ENCODE assay signal across 22 cellular contexts in genomic region chr3:54691230-54691900, GRCh38.
DNase-seq lines count a peak whose midpoint lies in the region; TF ChIP-seq lines count a peak whose summit lies in the region.
"Had no signal": no experiment of that assay in that cellular context is flagged by ENCODE, and none has a peak within 500 bp of the region (broad histone marks: within the 10 kb centered on the region; RNA-seq: fewer than 3 reads in every experiment).

No MANE protein-coding gene starts in this region.

- TF ChIP-seq CTCF in MCF 10A (IDR thresholded peaks at IDR 0.05; ENCODE audit: unreplicated experiment): no peak
- TF ChIP-seq CTCF in breast epithelium (IDR thresholded peaks at IDR 0.05): no peak
- no peak for TF ChIP-seq CTCF in brain (conservative IDR thresholded peaks at IDR 0.05)
- no peak for TF ChIP-seq CTCF in thyroid gland (IDR thresholded peaks at IDR 0.05)

- no peak overlapping the region for H3K27ac ChIP-seq in breast epithelium
- H3K27ac ChIP-seq in thyroid gland: no peak overlapping the region
- H3K27ac ChIP-seq: C4-2B, lower lobe of right lung had no signal

- H3K27me3 ChIP-seq in breast epithelium (no peaks in the 10 kb centered on the region), thyroid gland (no peaks in the 10 kb centered on the region)

- TF ChIP-seq POLR2A in breast epithelium (IDR thresholded peaks at IDR 0.05): no peak
- no peak for TF ChIP-seq POLR2A in thyroid gland (IDR thresholded peaks at IDR 0.05)

- no peak overlapping the region for H3K27ac Mint-ChIP-seq in MCF 10A (ENCODE audit: low read depth, unreplicated experiment)
- H3K27ac Mint-ChIP-seq in brain: peak overlapping the region in 4 of 5 experiments; percentile 38 to 88 (median 58)
- H3K27ac Mint-ChIP-seq: activated T-helper 2 cell treated with anti-CD3 and anti-CD28 coated beads, Interferon-gamma antibody, Interleukin-2, Interleukin-4, amounts not matched to agents 10 μg/mL and 5 μg/mL and 100 μg/mL, durations not matched to agents 14 hours and 24 hours and 36 hours; natural killer cell treated with Interleukin-12 subunit alpha and Interleukin-12 subunit beta and Interleukin-15 and Interleukin-18, amount 100 ng/mL, for 72 hours; T-helper 2 cell treated with Interferon-gamma antibody and Interleukin-4, amounts not matched to agents 5 μg/mL and 100 μg/mL, for 36 hours had no signal

- H3K9me3 ChIP-seq in breast epithelium: no peaks in the 10 kb centered on the region
- no peaks in the 10 kb centered on the region for H3K9me3 ChIP-seq in thyroid gland
- H3K9me3 ChIP-seq: lower lobe of right lung had no signal

- intact Hi-C loops in MCF 10A (cut with micrococcal nuclease) (no loop called here), breast epithelium (cut with DNase I; ENCODE audit: low total_unique reads) (no loop called here), thyroid gland (cut with DNase I) (no loop called here)

- H3K36me3 Mint-ChIP-seq in MCF 10A (ENCODE audit: insufficient read depth, unreplicated experiment) (no peaks in the 10 kb centered on the region), brain (no peaks in the 10 kb centered on the region)
- H3K36me3 Mint-ChIP-seq: natural killer cell treated with Interleukin-12 subunit alpha and Interleukin-12 subunit beta and Interleukin-15 and Interleukin-18, amount 100 ng/mL, for 72 hours had no signal

- CTCF ChIA-PET in MCF 10A (lab: Yijun Ruan, JAX): interaction anchor here (0.6 kb wide), 1 partner anchor 79 kb away, joined by 4 read pairs; no protein-coding TSS in a partner anchor

- H3K4me1 ChIP-seq in breast epithelium: no peaks in the 10 kb centered on the region
- no peaks in the 10 kb centered on the region for H3K4me1 ChIP-seq in thyroid gland
- H3K4me1 ChIP-seq: lower lobe of right lung had no signal

- 62 to 66% methylated on average over 2 of the region's 2 CpGs for WGBS in thyroid gland, 2 donors

- H3K9me3 Mint-ChIP-seq in MCF 10A (ENCODE audit: unreplicated experiment): no peaks in the 10 kb centered on the region
- no peaks in the 10 kb centered on the region for H3K9me3 Mint-ChIP-seq in brain
- H3K9me3 Mint-ChIP-seq: activated T-helper 2 cell treated with anti-CD3 and anti-CD28 coated beads, Interferon-gamma antibody, Interleukin-2, Interleukin-4, amounts not matched to agents 10 μg/mL and 5 μg/mL and 100 μg/mL, durations not matched to agents 14 hours and 24 hours and 36 hours; T-helper 2 cell treated with Interferon-gamma antibody and Interleukin-4, amounts not matched to agents 5 μg/mL and 100 μg/mL, for 36 hours had no signal

- POLR2A ChIA-PET in MCF 10A (lab: Yijun Ruan, JAX): no interaction called here

- no peaks in the 10 kb centered on the region for H3K27me3 Mint-ChIP-seq in MCF 10A (ENCODE audit: insufficient read depth, unreplicated experiment)
- H3K27me3 Mint-ChIP-seq in brain: peaks cover 3% of the 10 kb centered on the region
- H3K27me3 Mint-ChIP-seq: natural killer cell treated with Interleukin-12 subunit alpha and Interleukin-12 subunit beta and Interleukin-15 and Interleukin-18, amount 100 ng/mL, for 72 hours had no signal

- BruUV-seq in MCF 10A (replicated peaks; lab: Mats Ljungman, UMichigan): no TSS peak

- DNase-seq in MCF 10A (ENCODE audit: unreplicated experiment) (peak; percentile 5), breast epithelium (ENCODE audit: low spot score in 2 of 2) (no peak), kidney tubule cell (ENCODE audit: low spot score) (peak; percentile 80), thyroid gland (peak; percentile 12 to 35), dedifferentiated amniotic fluid mesenchymal stem cell (ENCODE audit: extremely low spot score) (no peak), NCI-H526 (lab: John Stamatoyannopoulos, UW) (no peak), mucosa of gallbladder (ENCODE audit: low spot score) (no peak)
- DNase-seq: 8988T; cerebellar nuclear complex; DMS79; lower lobe of right lung; NCI-H187 treated with DMSO at 0.1 percent for 48 hours; NCI-H446 treated with DMSO at 0.1 percent for 48 hours; SIG-M5; stimulated activated CD4-positive, alpha-beta T cell treated with anti-CD3 and anti-CD28 coated beads, Interleukin-15, amount 100 ng/mL, for 24 hours; stimulated activated naive CD8-positive, alpha-beta T cell treated with anti-CD3 and anti-CD28 coated beads, Interleukin-15, Interleukin-2, amounts not matched to agents 100 U/mL and 50 U/mL, for 24 hours; trophoblast cell had no signal

- H3K4me3 Mint-ChIP-seq in MCF 10A (ENCODE audit: unreplicated experiment): no peak overlapping the region
- H3K4me3 Mint-ChIP-seq in brain: no peak overlapping the region
- H3K4me3 Mint-ChIP-seq: natural killer cell treated with Interleukin-12 subunit alpha and Interleukin-12 subunit beta and Interleukin-15 and Interleukin-18, amount 100 ng/mL, for 72 hours; T-helper 2 cell treated with Interferon-gamma antibody and Interleukin-4, amounts not matched to agents 5 μg/mL and 100 μg/mL, for 36 hours had no signal

- H3K4me1 Mint-ChIP-seq in MCF 10A (ENCODE audit: insufficient read depth, unreplicated experiment): no peaks in the 10 kb centered on the region
- peaks cover 46% of the 10 kb centered on the region for H3K4me1 Mint-ChIP-seq in brain

- H3K36me3 ChIP-seq in breast epithelium (no peaks in the 10 kb centered on the region), thyroid gland (no peaks in the 10 kb centered on the region)
- H3K36me3 ChIP-seq: lower lobe of right lung had no signal

- H3K4me3 ChIP-seq in breast epithelium: no peak overlapping the region
- no peak overlapping the region for H3K4me3 ChIP-seq in thyroid gland (replicated peaks in 1 of 3)
- H3K4me3 ChIP-seq: lower lobe of right lung had no signal

Comparison
In these comparisons a context has a peak if more than half of its experiments do, and no peak if none do; other contexts are left out.
1. DNase-seq: peak in MCF 10A (single experiment), kidney tubule cell (single experiment) and thyroid gland (2 of 2); none in breast epithelium (0 of 2), dedifferentiated amniotic fluid mesenchymal stem cell (single experiment), NCI-H526 (0 of 2) and mucosa of gallbladder (single experiment).